ENCODE assay signal across 33 cellular contexts in the genomic region with DNA sequence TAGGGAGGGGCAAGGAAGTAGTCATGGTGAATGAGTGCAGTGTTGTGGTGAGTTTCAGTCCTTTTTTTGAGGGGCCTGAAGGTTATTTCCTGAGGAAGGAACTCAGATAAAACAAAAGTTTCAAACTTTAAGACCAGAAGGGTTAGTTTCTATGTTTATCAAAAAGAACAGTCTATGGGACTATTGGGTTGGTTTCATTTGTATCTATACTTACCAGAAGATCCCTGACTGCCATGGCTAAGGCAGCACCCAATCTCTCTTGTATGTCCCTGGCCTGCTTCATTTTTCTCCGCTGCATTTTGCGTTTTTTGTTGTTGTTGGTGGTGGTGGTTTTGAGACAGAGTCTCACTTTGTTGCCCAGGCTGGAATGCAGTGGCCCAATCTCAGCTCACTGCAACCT. TPM values are rescaled to one million over a fixed set of nuclear protein-coding genes. Genes with fewer than 3 reads are reported as not detected.
"Had no signal": no experiment of that assay in that cellular context is flagged by ENCODE, and none has a peak within 500 bp of the region (broad histone marks: within the 10 kb centered on the region; RNA-seq: fewer than 3 reads in every experiment).

No MANE protein-coding gene starts in this region.

- ATAC-seq: naive thymus-derived CD8-positive, alpha-beta T cell; natural killer cell treated with Interleukin-12 subunit alpha and Interleukin-12 subunit beta and Interleukin-15 and Interleukin-18, amount 100 ng/mL, for 72 hours; pancreas; psoas muscle; stimulated activated memory B cell treated with anti-CD40 and anti-IgM and Interleukin-4, amounts not matched to agents 10 μg/mL and 1 μg/mL and 100 μg/mL, for 72 hours; stimulated activated naive CD8-positive, alpha-beta T cell treated with anti-CD3 and anti-CD28 coated beads, Interleukin-15, amount 100 ng/mL, for 72 hours; stimulated activated naive CD8-positive, alpha-beta T cell treated with anti-CD3 and anti-CD28 coated beads, Interleukin-15, Interleukin-2, amounts not matched to agents 100 U/mL and 50 U/mL, for 24 hours; upper lobe of right lung had no signal

- H3K4me3 ChIP-seq: pancreas, psoas muscle, right lobe of liver, skin epidermis, smooth muscle cell, spleen, suprapubic skin, testis, tibial artery, transverse colon, upper lobe of right lung, uterus had no signal

- H3K27ac ChIP-seq: neutrophil, pancreas, psoas muscle, right lobe of liver, skin epidermis, spleen, suprapubic skin, testis, tibial artery, transverse colon, upper lobe of right lung, uterus had no signal

- H3K4me2 ChIP-seq: smooth muscle cell had no signal

- DNase-seq: naive thymus-derived CD8-positive, alpha-beta T cell; nephron progenitor cell; nucleus accumbens; pancreas; psoas muscle; right cardiac atrium; right lobe of liver; spleen; stimulated activated CD4-positive, alpha-beta T cell treated with anti-CD3 and anti-CD28 coated beads, Interleukin-12 subunit alpha, Interleukin-12 subunit beta, amount 100 ng/mL, for 4 hours; stimulated activated CD4-positive, alpha-beta T cell treated with anti-CD3 and anti-CD28 coated beads, Interleukin-1b, Interleukin-23, amount 100 ng/mL, for 48 hours; stimulated activated CD4-positive, alpha-beta T cell treated with anti-CD3 and anti-CD28 coated beads, Interleukin-4, amount 100 ng/mL, for 1 hour; stimulated activated CD4-positive, alpha-beta T cell treated with anti-CD3 and anti-CD28 coated beads, Interleukin-4, amount 100 ng/mL, for 4 hours; stimulated activated CD8-positive, alpha-beta memory T cell treated with anti-CD3 and anti-CD28 coated beads, Interleukin-4, amount 100 ng/mL, for 48 hours; stimulated activated naive CD4-positive, alpha-beta T cell; stimulated activated naive CD8-positive, alpha-beta T cell treated with anti-CD3 and anti-CD28 coated beads, Interleukin-15, amount 100 ng/mL, for 72 hours; stimulated activated naive CD8-positive, alpha-beta T cell treated with anti-CD3 and anti-CD28 coated beads, Interleukin-15, Interleukin-2, amounts not matched to agents 100 U/mL and 50 U/mL, for 24 hours; substantia nigra; testis; tibial artery; transverse colon; upper lobe of right lung; uterus had no signal

- H3K36me3 ChIP-seq: neutrophil, pancreas, right lobe of liver, spleen, suprapubic skin, transverse colon, upper lobe of right lung, uterus had no signal

- FAIRE-seq: pancreas had no signal

- H3K27me3 ChIP-seq: pancreas, right lobe of liver, suprapubic skin, testis, tibial artery, transverse colon, upper lobe of right lung, uterus had no signal

- H3K4me1 ChIP-seq: pancreas, psoas muscle, right lobe of liver, spleen, suprapubic skin, testis, tibial artery, transverse colon, upper lobe of right lung, uterus had no signal

- H3K9me3 ChIP-seq: neutrophil, pancreas, psoas muscle, right lobe of liver, suprapubic skin, testis, tibial artery, transverse colon, upper lobe of right lung, uterus had no signal

RNA-seq across cellular contexts. Expression of gene GAD2, which starts 19.3 kb away (rescaled TPM):
- total RNA-seq: naive thymus-derived CD8-positive, alpha-beta T cell; natural killer cell treated with Interleukin-12 subunit alpha and Interleukin-12 subunit beta and Interleukin-15 and Interleukin-18, amount 100 ng/mL, for 72 hours; omental fat pad; osteocyte; posterior vena cava; psoas muscle; renal cortical epithelial cell; right cardiac atrium; right lobe of liver; smooth muscle cell; spleen; suprapubic skin; transverse colon; upper lobe of right lung; uterus had no signal
- polyA plus RNA-seq: naive thymus-derived CD8-positive, alpha-beta T cell; right cardiac atrium; smooth muscle cell; spleen; urinary bladder had no signal
